Comparison of ENCODE assay signal across 22 cellular contexts in genomic region chr5:97666767-97667166, GRCh38.
"Had no signal": no experiment of that assay in that cellular context is flagged by ENCODE, and none has a peak within 500 bp of the region (broad histone marks: within the 10 kb centered on the region; RNA-seq: fewer than 3 reads in every experiment).

No MANE protein-coding gene starts in this region.

- H3K27ac ChIP-seq: esophagus squamous epithelium, heart left ventricle, neutrophil, psoas muscle, right lobe of liver, spleen had no signal

- H3K4me3 Mint-ChIP-seq: effector memory CD8-positive, alpha-beta T cell; naive thymus-derived CD4-positive, alpha-beta T cell; nephron progenitor cell had no signal

- H3K4me1 Mint-ChIP-seq: naive thymus-derived CD4-positive, alpha-beta T cell; nephron progenitor cell had no signal

- H3K9me3 ChIP-seq: esophagus squamous epithelium, neutrophil, psoas muscle, right lobe of liver, spleen had no signal

- ATAC-seq: effector memory CD8-positive, alpha-beta T cell; heart left ventricle; naive thymus-derived CD4-positive, alpha-beta T cell; psoas muscle; right lobe of liver had no signal

- FAIRE-seq: frontal cortex, islet of Langerhans, urothelium cell line had no signal

- DNase-seq: cortex of kidney; effector memory CD8-positive, alpha-beta T cell; esophagus squamous epithelium; heart left ventricle; hippocampal formation; kidney glomerular epithelial cell; mesendoderm; naive thymus-derived CD4-positive, alpha-beta T cell; nephron progenitor cell; psoas muscle; retina; right lobe of liver; spleen; stimulated activated CD4-positive, alpha-beta T cell treated with anti-CD3 and anti-CD28 coated beads, Interleukin-15, amount 100 ng/mL, for 24 hours; stimulated activated CD4-positive, alpha-beta T cell treated with anti-CD3 and anti-CD28 coated beads, Interleukin-2, amount 100 ng/mL, for 24 hours; stimulated activated CD4-positive, alpha-beta T cell treated with anti-CD3 and anti-CD28 coated beads, Interleukin-4, amount 100 ng/mL, for 4 hours; stimulated activated naive CD4-positive, alpha-beta T cell treated with Interleukin-2 at 50 U/mL for 16 hours; trophoblast cell had no signal

- H3K36me3 ChIP-seq: esophagus squamous epithelium, heart left ventricle, neutrophil, right lobe of liver, spleen had no signal

- H3K27ac Mint-ChIP-seq: effector memory CD8-positive, alpha-beta T cell; naive thymus-derived CD4-positive, alpha-beta T cell; nephron progenitor cell had no signal

- H3K27me3 ChIP-seq: esophagus squamous epithelium, heart left ventricle, neutrophil, right lobe of liver, spleen had no signal

- H3K27me3 Mint-ChIP-seq: effector memory CD8-positive, alpha-beta T cell had no signal

- H3K4me3 ChIP-seq: esophagus squamous epithelium, heart left ventricle, psoas muscle, right lobe of liver, spleen had no signal

- H3K36me3 Mint-ChIP-seq: naive thymus-derived CD4-positive, alpha-beta T cell had no signal

- H3K4me1 ChIP-seq: esophagus squamous epithelium, heart left ventricle, psoas muscle, right lobe of liver, spleen had no signal

- H3K9me3 Mint-ChIP-seq: nephron progenitor cell had no signal
